Comparison of ENCODE assay signal across 8 cellular contexts in genomic region chr11:8671242-8671641, GRCh38. TPM values are rescaled to one million over a fixed set of nuclear protein-coding genes. Genes with fewer than 3 reads are reported as not detected.
A peak's percentile ranks its signal among the peaks of the same experiment; 100 is the strongest.
DNase-seq lines count a peak whose midpoint lies in the region; ATAC-seq and TF ChIP-seq lines count a peak whose summit lies in the region.

No MANE protein-coding gene starts in this region.

- peak overlapping the region; percentile 91 for H3K27ac Mint-ChIP-seq in chondrocyte (ENCODE audit: unreplicated experiment)

- no peaks in the 10 kb centered on the region for H3K27me3 Mint-ChIP-seq in chondrocyte (ENCODE audit: low read depth)

- no peaks in the 10 kb centered on the region for H3K36me3 ChIP-seq in thoracic aorta

- H3K4me1 Mint-ChIP-seq in chondrocyte (ENCODE audit: low read depth): peaks cover 18% of the 10 kb centered on the region

- no peaks in the 10 kb centered on the region for H3K9me3 Mint-ChIP-seq in chondrocyte (ENCODE audit: low read depth)

- ATAC-seq in Right ventricle myocardium inferior (peak; percentile 98), thoracic aorta (ENCODE audit: insufficient number of reproducible peaks, low FRiP score, low read depth) (peak; percentile 98), HG03521 (IDR thresholded peaks at IDR 0.05; ENCODE audit: unreplicated experiment) (no peak)

- H3K9me3 ChIP-seq in thoracic aorta: no peaks in the 10 kb centered on the region

- intact Hi-C loops in Right ventricle myocardium inferior (cut with DNase I) (no loop called here), cardiac septum (cut with DNase I) (no loop called here)

- DNase-seq in Right ventricle myocardium inferior (ENCODE audit: missing footprints): no peak
- no peak for DNase-seq in cardiac septum (ENCODE audit: low spot score)
- DNase-seq in chondrocyte (ENCODE audit: low spot score): no peak
- DNase-seq in kidney tubule cell (ENCODE audit: low spot score): peak; percentile 93
- DNase-seq in thoracic aorta (ENCODE audit: low spot score): peak; percentile 37
- no peak for DNase-seq in GF-D8 (lab: John Stamatoyannopoulos, UW)
- DNase-seq in NCI-H526 (lab: John Stamatoyannopoulos, UW): no peak

- peak overlapping the region; percentile 25 for H3K4me3 Mint-ChIP-seq in chondrocyte (ENCODE audit: unreplicated experiment)

- no peaks in the 10 kb centered on the region for H3K36me3 Mint-ChIP-seq in chondrocyte (ENCODE audit: low read depth)

- peak overlapping the region; percentile 68 to 78 for H3K27ac ChIP-seq in thoracic aorta

- H3K27me3 ChIP-seq in thoracic aorta (replicated peaks; ENCODE audit: insufficient read depth): no peaks in the 10 kb centered on the region

- no peak overlapping the region for H3K4me3 ChIP-seq in thoracic aorta

- H3K4me1 ChIP-seq in thoracic aorta (ENCODE audit: control insufficient read depth in 1 of 2, low read depth in 2 of 2): peaks cover 7 to 16% of the 10 kb centered on the region in 2 donors

- TF ChIP-seq CTCF in chondrocyte (IDR thresholded peaks at IDR 0.05) (no peak), thoracic aorta (IDR thresholded peaks at IDR 0.05) (no peak)

RNA-seq across cellular contexts. Expression of gene TRIM66, which starts 11.2 kb away (rescaled TPM):
- 3.5 TPM for total RNA-seq in Right ventricle myocardium inferior
- total RNA-seq in cardiac septum: 3.0 TPM
- 5.3 to 7.2 TPM (median 5.9 TPM) in 3 replicates for total RNA-seq in chondrocyte
- 10 to 100 TPM; 10.2 to 18.1 TPM for total RNA-seq in thoracic aorta

RNA-seq across cellular contexts. Expression of gene RPL27A, which starts 11.3 kb away (rescaled TPM):
- total RNA-seq in Right ventricle myocardium inferior (679 TPM), cardiac septum (462 TPM), chondrocyte (546 to 709 TPM (median 571 TPM) in 3 replicates), thoracic aorta (100 to 1,000 TPM; 537 to 617 TPM)

Comparison
In these comparisons a context has a peak if more than half of its experiments do, and no peak if none do; other contexts are left out.
1. DNase-seq: peak in kidney tubule cell (single experiment) and thoracic aorta (single experiment); none in Right ventricle myocardium inferior (single experiment), cardiac septum (single experiment), chondrocyte (single experiment), GF-D8 (single experiment) and NCI-H526 (0 of 2).